In the genomic region with DNA sequence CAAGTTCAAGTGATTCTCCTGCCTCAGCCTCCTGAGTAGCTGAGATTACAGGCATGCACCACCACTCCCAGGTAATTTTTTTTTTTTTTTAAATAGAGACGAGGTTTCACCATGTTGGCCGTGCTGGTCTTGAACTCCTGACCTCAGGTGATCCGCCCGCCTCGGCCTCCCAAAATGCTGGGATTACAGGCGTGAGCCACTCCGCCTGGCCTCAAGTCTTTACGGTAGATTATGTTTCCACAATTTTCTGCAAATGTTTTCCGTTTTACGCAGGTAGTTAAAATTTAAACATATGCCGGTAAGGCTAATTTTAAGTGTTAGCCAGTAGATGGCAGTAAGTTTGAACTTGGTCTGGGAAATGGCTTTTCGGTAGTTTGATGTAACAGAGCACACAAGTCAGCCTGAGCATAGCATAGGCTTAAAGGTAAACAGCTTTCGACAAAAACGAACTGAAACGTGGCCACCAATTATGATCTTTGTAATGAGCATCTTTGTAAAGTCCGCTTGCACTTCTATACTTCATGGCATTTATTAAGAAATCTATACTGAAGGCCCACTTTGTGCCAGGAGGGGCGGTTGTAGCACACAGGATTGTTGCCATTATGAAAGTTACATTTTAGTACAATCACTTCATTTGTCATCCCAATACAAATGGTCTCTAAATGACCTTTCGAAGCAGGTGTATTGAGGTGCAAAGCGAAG, we compare ENCODE assay signal across 8 cellular contexts. TPM values are rescaled to one million over a fixed set of nuclear protein-coding genes. Genes with fewer than 3 reads are reported as not detected.
DNase-seq lines count a peak whose midpoint lies in the region; ATAC-seq and TF ChIP-seq lines count a peak whose summit lies in the region.

No MANE protein-coding gene starts in this region.

- peaks cover 2% of the 10 kb centered on the region for H3K9me3 Mint-ChIP-seq in activated CD8-positive, alpha-beta memory T cell treated with anti-CD3 and anti-CD28 coated beads, Interleukin-2, amount 10 ng/mL, durations not matched to agents 7 days and 5 days (ENCODE audit: low read depth)
- no peaks in the 10 kb centered on the region for H3K9me3 Mint-ChIP-seq in activated T-helper 17 cell treated with anti-CD3 and anti-CD28 coated beads, Interleukin-2, amount 50 U/mL, for 72 hours

- H3K4me3 ChIP-seq in HAP-1 = no peak overlapping the region
- no peak overlapping the region for H3K4me3 ChIP-seq in left ventricle myocardium inferior
- H3K4me3 ChIP-seq in skeletal muscle cell (ENCODE audit: low read depth, low read length) = no peak overlapping the region

- H3K4me3 Mint-ChIP-seq in activated CD8-positive, alpha-beta memory T cell treated with anti-CD3 and anti-CD28 coated beads, Interleukin-2, amount 10 ng/mL, durations not matched to agents 7 days and 5 days = no peak overlapping the region
- peak overlapping the region; percentile 30 for H3K4me3 Mint-ChIP-seq in activated T-helper 17 cell treated with anti-CD3 and anti-CD28 coated beads, Interleukin-2, amount 50 U/mL, for 72 hours

- peak; percentile 30 for DNase-seq in activated CD8-positive, alpha-beta memory T cell treated with anti-CD3 and anti-CD28 coated beads, Interleukin-2, amount 10 ng/mL, durations not matched to agents 7 days and 5 days
- no peak for DNase-seq in activated CD8-positive, alpha-beta memory T cell treated with anti-CD3 and anti-CD28 coated beads for 24 hours
- DNase-seq in HAP-1 (ENCODE audit: low spot score in 2 of 2) = peak; percentile 16 to 68
- DNase-seq in NCI-H187 treated with DMSO at 0.1 percent for 48 hours (lab: John Stamatoyannopoulos, UW) = peak; percentile 20
- no peak for DNase-seq in left ventricle myocardium inferior
- peak; percentile 46 for DNase-seq in skeletal muscle cell (ENCODE audit: low read depth)
- DNase-seq in sciatic nerve (ENCODE audit: low spot score) = no peak

- H3K27ac ChIP-seq in left ventricle myocardium inferior (replicated peaks) = no peak overlapping the region

- H3K27ac Mint-ChIP-seq in activated CD8-positive, alpha-beta memory T cell treated with anti-CD3 and anti-CD28 coated beads, Interleukin-2, amount 10 ng/mL, durations not matched to agents 7 days and 5 days = no peak overlapping the region
- no peak overlapping the region for H3K27ac Mint-ChIP-seq in activated T-helper 17 cell treated with anti-CD3 and anti-CD28 coated beads, Interleukin-2, amount 50 U/mL, for 72 hours

- peaks cover 12% of the 10 kb centered on the region for H3K4me1 Mint-ChIP-seq in activated CD8-positive, alpha-beta memory T cell treated with anti-CD3 and anti-CD28 coated beads, Interleukin-2, amount 10 ng/mL, durations not matched to agents 7 days and 5 days
- H3K4me1 Mint-ChIP-seq in activated T-helper 17 cell treated with anti-CD3 and anti-CD28 coated beads, Interleukin-2, amount 50 U/mL, for 72 hours = no peaks in the 10 kb centered on the region

- in situ Hi-C loops in HAP-1 (cut with MboI; ENCODE audit: low sequenced_read_pairs) = loop anchor here (25.0 kb wide), 1 partner anchor 553 kb away; no protein-coding TSS in a partner anchor

- peak; percentile 51 for ATAC-seq in activated CD8-positive, alpha-beta memory T cell treated with anti-CD3 and anti-CD28 coated beads, Interleukin-2, amount 10 ng/mL, durations not matched to agents 7 days and 5 days
- peak; percentile 53 for ATAC-seq in activated T-helper 17 cell treated with anti-CD3 and anti-CD28 coated beads, Interleukin-2, amount 50 U/mL, for 72 hours (replicated peaks)
- no peak for ATAC-seq in sciatic nerve

- H3K36me3 Mint-ChIP-seq in activated CD8-positive, alpha-beta memory T cell treated with anti-CD3 and anti-CD28 coated beads, Interleukin-2, amount 10 ng/mL, durations not matched to agents 7 days and 5 days = no peaks in the 10 kb centered on the region
- H3K36me3 Mint-ChIP-seq in activated T-helper 17 cell treated with anti-CD3 and anti-CD28 coated beads, Interleukin-2, amount 50 U/mL, for 72 hours (ENCODE audit: low read depth) = no peaks in the 10 kb centered on the region

- H3K9me3 ChIP-seq in HAP-1 (no peaks in the 10 kb centered on the region), left ventricle myocardium inferior (replicated peaks) (peaks cover 13% of the 10 kb centered on the region)

- H3K4me1 ChIP-seq in HAP-1 (no peaks in the 10 kb centered on the region), left ventricle myocardium inferior (no peaks in the 10 kb centered on the region)

- intact Hi-C loops in left ventricle myocardium inferior (cut with micrococcal nuclease) (loop anchor here (10.0 kb wide), 1 partner anchor 266 kb away; no protein-coding TSS in a partner anchor), sciatic nerve (cut with DNase I) (no loop called here)

- CTCF ChIA-PET in activated CD8-positive, alpha-beta memory T cell treated with anti-CD3 and anti-CD28 coated beads, Interleukin-2, amount 10 ng/mL, durations not matched to agents 7 days and 5 days (lab: Charles Lee) = interaction anchor here (1.1 to 3.1 kb wide), 3 partner anchors 20 to 548 kb away, joined by 3 to 13 read pairs (median 5); partner anchors contain the start of gene TBC1D19

- H3K36me3 ChIP-seq in HAP-1 (replicated peaks) = no peaks in the 10 kb centered on the region
- no peaks in the 10 kb centered on the region for H3K36me3 ChIP-seq in left ventricle myocardium inferior

- H3K27me3 Mint-ChIP-seq in activated CD8-positive, alpha-beta memory T cell treated with anti-CD3 and anti-CD28 coated beads, Interleukin-2, amount 10 ng/mL, durations not matched to agents 7 days and 5 days = peaks cover 2% of the 10 kb centered on the region
- peaks cover 4% of the 10 kb centered on the region for H3K27me3 Mint-ChIP-seq in activated T-helper 17 cell treated with anti-CD3 and anti-CD28 coated beads, Interleukin-2, amount 50 U/mL, for 72 hours

- H3K27me3 ChIP-seq in HAP-1 (ENCODE audit: low read depth) (no peaks in the 10 kb centered on the region), left ventricle myocardium inferior (ENCODE audit: low read depth) (no peaks in the 10 kb centered on the region)

- TF ChIP-seq CTCF in left ventricle myocardium inferior (IDR thresholded peaks at IDR 0.05; ENCODE audit: borderline replicate concordance) = peak; percentile 69

RNA-seq across cellular contexts. Expression of gene CCKAR, which starts 31.1 kb away (rescaled TPM):
- not detected for total RNA-seq in activated CD8-positive, alpha-beta memory T cell treated with anti-CD3 and anti-CD28 coated beads, Interleukin-2, amount 10 ng/mL, durations not matched to agents 7 days and 5 days
- total RNA-seq in activated T-helper 17 cell treated with anti-CD3 and anti-CD28 coated beads, Interleukin-2, amount 50 U/mL, for 72 hours = not detected
- total RNA-seq in left ventricle myocardium inferior = not detected
- not detected for total RNA-seq in sciatic nerve

Comparison
In these comparisons a context has a peak if more than half of its experiments do, and no peak if none do; other contexts are left out.
1. DNase-seq: peak in activated CD8-positive, alpha-beta memory T cell treated with anti-CD3 and anti-CD28 coated beads, Interleukin-2, amount 10 ng/mL, durations not matched to agents 7 days and 5 days (single experiment), HAP-1 (2 of 2), NCI-H187 treated with DMSO at 0.1 percent for 48 hours (single experiment) and skeletal muscle cell (single experiment); none in activated CD8-positive, alpha-beta memory T cell treated with anti-CD3 and anti-CD28 coated beads for 24 hours (single experiment), left ventricle myocardium inferior (single experiment) and sciatic nerve (single experiment).